8 cellular contexts compared by ENCODE assay signal in genomic region chr12:52020539-52021336, GRCh38. TPM values are rescaled to one million over a fixed set of nuclear protein-coding genes. Genes with fewer than 3 reads are reported as not detected.
A peak's percentile ranks its signal among the peaks of the same experiment; 100 is the strongest.
DNase-seq lines count a peak whose midpoint lies in the region; ATAC-seq, FAIRE-seq and TF ChIP-seq lines count a peak whose summit lies in the region.

No MANE protein-coding gene starts in this region.

- H4K20me1 ChIP-seq in PC-3 (ENCODE audit: low read length) = no peaks in the 10 kb centered on the region

- H3K36me3 ChIP-seq in ES-I3 (ENCODE audit: insufficient read depth, low read length) (no peaks in the 10 kb centered on the region), PC-3 (ENCODE audit: low read depth, low read length) (no peaks in the 10 kb centered on the region), spleen (peaks cover 0 to 3% (median 0%) of the 10 kb centered on the region in 6 donors)

- H3K4me1 ChIP-seq in ES-I3 (ENCODE audit: insufficient read depth, low read length) (peaks cover 5% of the 10 kb centered on the region; the same call in 1 of the 2 replicates), PC-3 (ENCODE audit: insufficient read depth, low read length) (peaks cover 11% of the 10 kb centered on the region), spleen (peaks cover 27 to 59% (median 46%) of the 10 kb centered on the region in 6 donors)

- H3K4me3 ChIP-seq in PC-3 (ENCODE audit: low read length) = no peak overlapping the region
- H3K4me3 ChIP-seq in spleen = no peak overlapping the region

- no peak for ATAC-seq in PC-3
- ATAC-seq in HG03280 (IDR thresholded peaks at IDR 0.05; ENCODE audit: unreplicated experiment) = no peak
- ATAC-seq in HG03469 (IDR thresholded peaks at IDR 0.05; ENCODE audit: unreplicated experiment) = no peak

- H3K27ac ChIP-seq in PC-3 (ENCODE audit: low read length) = no peak overlapping the region
- H3K27ac ChIP-seq in spleen = peak overlapping the region in 2 of 8 donors; percentile 7 to 35

- 18 to 24% (median 22%) methylated on average over 9 of the region's 9 CpGs for whole genome bisulfite sequencing in spleen, 5 donors

- no TSS peak for BruUV-seq in PC-3 (replicated peaks; lab: Mats Ljungman, UMichigan)

- H3K27me3 ChIP-seq in PC-3 (ENCODE audit: low read length) (no peaks in the 10 kb centered on the region), spleen (replicated peaks in 1 of 7) (peaks cover 0 to 8% (median 0%) of the 10 kb centered on the region in 7 donors)

- H2AFZ ChIP-seq in PC-3 (ENCODE audit: low read length) = no peak overlapping the region

- H3F3A ChIP-seq in PC-3 (ENCODE audit: low read length, unreplicated experiment) = no peaks in the 10 kb centered on the region

- no peaks in the 10 kb centered on the region for H3K9me2 ChIP-seq in PC-3 (replicated peaks; ENCODE audit: low read length)

- TF ChIP-seq CTCF in PC-3 (conservative IDR thresholded peaks at IDR 0.05; ENCODE audit: low read depth, low read length) = peak; percentile 68
- TF ChIP-seq CTCF in spleen (IDR thresholded peaks at IDR 0.05 in 8 of 11, conservative IDR thresholded peaks at IDR 0.05 in 3 of 11) = peak; percentile 40 to 89 (median 78)

- intact Hi-C loops in PC-3 (cut with micrococcal nuclease) (no loop called here), spleen (cut with DNase I; ENCODE audit: low total_unique reads) (no loop called here)

- POLR2A ChIA-PET in PC-3 (lab: Charles Lee; ENCODE audit: unreplicated experiment) = interaction anchor here (0.8 kb wide), 1 partner anchor 16 kb away, joined by 3 read pairs; no protein-coding TSS in a partner anchor

- peak overlapping the region; percentile 30; the same call in 1 of the 2 replicates for H3K9ac ChIP-seq in ES-I3 (ENCODE audit: low read depth, low read length)
- H3K9ac ChIP-seq in PC-3 (ENCODE audit: low read length) = no peak overlapping the region

- H3K9me3 ChIP-seq in ES-I3 (ENCODE audit: control insufficient read depth, insufficient read depth, low read length) (no peaks in the 10 kb centered on the region), PC-3 (ENCODE audit: low read length) (no peaks in the 10 kb centered on the region), spleen (no peaks in the 10 kb centered on the region)

- peak; percentile 79 for DNase-seq in HTR-8/SVneo (ENCODE audit: insufficient read length, low spot score)
- peak; percentile 44 for DNase-seq in PC-3
- peak; percentile 37 for DNase-seq in activated T-helper 9 cell treated with anti-CD3 and anti-CD28 coated beads, Interleukin-2, amount 50 U/mL, for 16 hours (ENCODE audit: low read depth)
- peak; percentile 54 for DNase-seq in glomerular visceral epithelial cell (ENCODE audit: extremely low spot score)
- DNase-seq in spleen = peak; percentile 90

- H3K79me2 ChIP-seq in PC-3 (ENCODE audit: low read length) = no peaks in the 10 kb centered on the region

- FAIRE-seq in HTR-8/SVneo (lab: Jason Lieb, UNC) = no peak

- H3K4me2 ChIP-seq in PC-3 (ENCODE audit: low read length) = no peak overlapping the region

- TF ChIP-seq POLR2A in spleen (IDR thresholded peaks at IDR 0.05) = no peak

- CTCF ChIA-PET in PC-3 (lab: Charles Lee) = interaction anchor here (1.2 to 1.9 kb wide), 2 partner anchors 17 to 28 kb away, joined by 7 to 9 read pairs; no protein-coding TSS in a partner anchor

RNA-seq across cellular contexts. Expression of gene TAMALIN, which starts 14.0 kb away (rescaled TPM):
- total RNA-seq in PC-3 (2014; rRNA removed) = 0.29 and 0.58 TPM in 2 replicates
- 100 to 1,000 TPM in 1 of 7 donors, 10 to 100 TPM in 6; 31.7 to 141 (median 69.5) TPM for total RNA-seq in spleen
- polyA plus RNA-seq in spleen = 10 to 100 TPM; 25.5 to 38.2 (median 35.2) TPM

RNA-seq across cellular contexts. Expression of gene NR4A1, which starts 30.5 kb away (rescaled TPM):
- total RNA-seq in PC-3 (2014; rRNA removed) = 90.7 and 110 TPM in 2 replicates
- 100 to 1,000 TPM in 1 of 7 donors, 10 to 100 TPM in 6; 12.0 to 113 (median 58.4) TPM for total RNA-seq in spleen
- 10 to 100 TPM; 11.8 to 43.5 (median 13.7) TPM for polyA plus RNA-seq in spleen

RNA-seq across cellular contexts. Expression of gene ATG101, which starts 49.0 kb away (rescaled TPM):
- total RNA-seq in PC-3 (2014; rRNA removed) = 110 and 167 TPM in 2 replicates
- 10 to 100 TPM; 23.5 to 40.1 (median 32.3) TPM for total RNA-seq in spleen
- polyA plus RNA-seq in spleen = 10 to 100 TPM; 32.0 to 81.1 (median 35.3) TPM

RNA-seq across cellular contexts. Expression of gene SMIM41, which starts 58.8 kb away (rescaled TPM):
- not detected in 2 replicates for total RNA-seq in PC-3 (2014; rRNA removed)
- total RNA-seq in spleen = 1 to 10 TPM in 6 of 7 donors, under 1 TPM in 1; 0.64 to 8.1 (median 4.9) TPM
- polyA plus RNA-seq in spleen = 1 to 10 TPM in 2 of 3 donors, under 1 TPM in 1; 0.85 to 1.7 (median 1.1) TPM

Comparison
In these comparisons a context has a peak if more than half of its experiments do, and no peak if none do; other contexts are left out.
1. DNase-seq: peak in every context shown above with its lines; median percentile 90 in spleen; 79 in HTR-8/SVneo; 54 in glomerular visceral epithelial cell; 44 in PC-3; 37 in activated T-helper 9 cell treated with anti-CD3 and anti-CD28 coated beads, Interleukin-2, amount 50 U/mL, for 16 hours.
2. RNA of gene TAMALIN, which starts 14.0 kb away (total RNA-seq): 31.7 to 141 TPM in spleen; 0.29 to 0.58 TPM in PC-3; every median in the first group is over 10 times any median in the second.